18 cellular contexts compared by ENCODE assay signal in the genomic region with DNA sequence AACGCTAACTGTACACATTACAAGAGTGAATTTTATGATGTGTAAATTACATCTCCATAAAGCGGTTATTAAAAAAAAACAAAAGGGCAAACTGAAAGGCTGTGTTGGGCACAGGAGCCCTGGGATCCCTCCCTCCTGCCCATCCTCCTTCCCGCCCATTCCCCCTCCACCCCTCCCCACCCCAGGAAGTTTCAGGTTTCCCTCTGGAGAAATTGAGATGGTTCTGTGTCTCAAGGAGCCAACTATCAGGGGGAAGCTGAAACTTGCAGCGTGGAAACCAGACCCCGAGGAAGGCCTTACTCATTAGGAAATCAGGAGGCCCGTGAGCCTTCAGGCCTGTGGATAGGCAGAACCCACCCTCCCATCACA. TPM values are rescaled to one million over a fixed set of nuclear protein-coding genes. Genes with fewer than 3 reads are reported as not detected.
DNase-seq lines count a peak whose midpoint lies in the region; ATAC-seq and TF ChIP-seq lines count a peak whose summit lies in the region.
"Had no signal": no experiment of that assay in that cellular context is flagged by ENCODE, and none has a peak within 500 bp of the region (broad histone marks: within the 10 kb centered on the region; RNA-seq: fewer than 3 reads in every experiment).

No MANE protein-coding gene starts in this region.

- H3K18ac ChIP-seq in trophoblast cell (ENCODE audit: low read length), result no peak overlapping the region

- peaks cover 0 to 17% of the 10 kb centered on the region in 2 donors for H3K36me3 ChIP-seq in gastrocnemius medialis
- H3K36me3 ChIP-seq in trophoblast cell (ENCODE audit: control insufficient read depth in 1 of 2, insufficient read depth in 2 of 2, low read length in 2 of 2), result peaks cover 55% of the 10 kb centered on the region in 2 experiments

- H3K27me3 Mint-ChIP-seq in HFFc6 (ENCODE audit: insufficient read depth) (no peaks in the 10 kb centered on the region; the same call in 1 of the 2 replicates), brain (peaks cover 4% of the 10 kb centered on the region)
- H3K27me3 Mint-ChIP-seq: activated naive CD8-positive, alpha-beta T cell treated with anti-CD3 and anti-CD28 coated beads, Interleukin-2, amount 10 ng/mL, durations not matched to agents 7 days and 5 days; B cell had no signal

- ATAC-seq in left colon, result peak; percentile 84
- peak; percentile 58 to 71 for ATAC-seq in gastrocnemius medialis
- ATAC-seq in GM19463 (IDR thresholded peaks at IDR 0.05; ENCODE audit: unreplicated experiment), result no peak
- ATAC-seq: activated T-cell treated with anti-CD3 and anti-CD28 coated beads, Interleukin-2, amount 50 U/mL, for 72 hours had no signal

- no peak overlapping the region for H2BK5ac ChIP-seq in trophoblast cell (ENCODE audit: low read depth, low read length, poor library complexity)

- H3K9me3 Mint-ChIP-seq in HFFc6 (no peaks in the 10 kb centered on the region), brain (no peaks in the 10 kb centered on the region)
- H3K9me3 Mint-ChIP-seq: activated naive CD8-positive, alpha-beta T cell treated with anti-CD3 and anti-CD28 coated beads, Interleukin-2, amount 10 ng/mL, durations not matched to agents 7 days and 5 days; activated T-cell treated with anti-CD3 and anti-CD28 coated beads, Interleukin-2, amount 50 U/mL, for 72 hours had no signal

- no peak overlapping the region for H3K23ac ChIP-seq in trophoblast cell (ENCODE audit: low read length)

- H2BK12ac ChIP-seq in trophoblast cell (ENCODE audit: low read length), result no peak overlapping the region

- intact Hi-C loops in left colon (cut with DNase I, micrococcal nuclease), result no loop called here
- intact Hi-C loops in gastrocnemius medialis (cut with DNase I; ENCODE audit: low total_unique reads), result no loop called here

- H3K79me1 ChIP-seq in trophoblast cell (ENCODE audit: low read length), result no peaks in the 10 kb centered on the region

- H3K4me1 Mint-ChIP-seq in HFFc6 (ENCODE audit: low read depth) (peaks cover 20% of the 10 kb centered on the region), brain (peaks cover 9% of the 10 kb centered on the region)

- H4K8ac ChIP-seq in trophoblast cell (ENCODE audit: low read depth, low read length), result no peak overlapping the region

- H3K4me3 ChIP-seq in gastrocnemius medialis (no peak overlapping the region), trophoblast cell (ENCODE audit: low read depth, low read length) (no peak overlapping the region)
- H3K4me3 ChIP-seq: SJSA1 had no signal

- no peak overlapping the region for H4K91ac ChIP-seq in trophoblast cell (ENCODE audit: low read depth, low read length)

- peaks cover 18% of the 10 kb centered on the region for H3K36me3 Mint-ChIP-seq in HFFc6 (ENCODE audit: low read depth)
- peaks cover 83% of the 10 kb centered on the region for H3K36me3 Mint-ChIP-seq in brain

- H3K27ac Mint-ChIP-seq in HFFc6 (peak overlapping the region; percentile 67), brain (peak overlapping the region in 3 of 5 experiments; percentile 45 to 82 (median 68))
- H3K27ac Mint-ChIP-seq: activated naive CD8-positive, alpha-beta T cell treated with anti-CD3 and anti-CD28 coated beads, Interleukin-2, amount 10 ng/mL, durations not matched to agents 7 days and 5 days; activated T-cell treated with anti-CD3 and anti-CD28 coated beads, Interleukin-2, amount 50 U/mL, for 72 hours; B cell had no signal

- H2BK120ac ChIP-seq in trophoblast cell (ENCODE audit: insufficient read depth, low read length, poor library complexity), result no peak overlapping the region

- no peaks in the 10 kb centered on the region for H3K79me2 ChIP-seq in trophoblast cell (ENCODE audit: control insufficient read depth, insufficient read depth, low read length, poor library complexity)

- H3K4me1 ChIP-seq in gastrocnemius medialis, result peaks cover 31 to 48% of the 10 kb centered on the region in 2 donors
- peaks cover 0 to 4% of the 10 kb centered on the region in 2 experiments for H3K4me1 ChIP-seq in trophoblast cell (ENCODE audit: control insufficient read depth in 1 of 2, insufficient read depth in 2 of 2, low read length in 2 of 2)
- H3K4me1 ChIP-seq: SJSA1 had no signal

- in situ Hi-C loops in gastrocnemius medialis (cut with MboI; ENCODE audit: low sequenced_read_pairs in 4 of 4), result no loop called here

- no peak for TF ChIP-seq POLR2A in gastrocnemius medialis (IDR thresholded peaks at IDR 0.05)

- no peak overlapping the region for H2AK5ac ChIP-seq in trophoblast cell (ENCODE audit: low read length)

- H3K4ac ChIP-seq in trophoblast cell (ENCODE audit: low read depth, low read length), result no peak overlapping the region

- H4K12ac ChIP-seq in trophoblast cell (ENCODE audit: low read depth, low read length), result no peak overlapping the region

- no CpG with 5 or more reads among the region's 6 CpGs for WGBS in trophoblast cell (ENCODE audit: extremely low coverage, insufficient coverage, insufficient read length)

- H3K4me2 ChIP-seq in trophoblast cell (ENCODE audit: low read length), result no peak overlapping the region

- H3K9me3 ChIP-seq in gastrocnemius medialis (no peaks in the 10 kb centered on the region), trophoblast cell (ENCODE audit: insufficient read depth, low read depth, low read length) (no peaks in the 10 kb centered on the region)
- H3K9me3 ChIP-seq: SJSA1 had no signal

- TF ChIP-seq CTCF in HFFc6 (IDR thresholded peaks at IDR 0.05) (no peak), brain (conservative IDR thresholded peaks at IDR 0.05) (no peak), gastrocnemius medialis (IDR thresholded peaks at IDR 0.05 in 4 of 5, conservative IDR thresholded peaks at IDR 0.05 in 1 of 5) (no peak)

- H3K27me3 ChIP-seq in gastrocnemius medialis, result no peaks in the 10 kb centered on the region
- no peaks in the 10 kb centered on the region for H3K27me3 ChIP-seq in trophoblast cell (ENCODE audit: insufficient read depth, low read length)
- H3K27me3 ChIP-seq: SJSA1 had no signal

- no peak for DNase-seq in HFFc6
- no peak for DNase-seq in left colon
- DNase-seq in gastrocnemius medialis, result peak in 1 of 2 donors; percentile 55
- no peak for DNase-seq in stimulated activated CD4-positive, alpha-beta T cell treated with anti-CD3 and anti-CD28 coated beads, Interleukin-12 subunit alpha, Interleukin-12 subunit beta, amount 100 ng/mL, for 4 hours
- no peak for DNase-seq in trophoblast cell
- DNase-seq in islet precursor cell, result no peak
- DNase-seq: activated CD4-positive, alpha-beta T cell treated with anti-CD3 and anti-CD28 coated beads, Interleukin-2, amount 50 U/mL, for 4 hours; activated naive CD8-positive, alpha-beta T cell treated with anti-CD3 and anti-CD28 coated beads, Interleukin-2, amount 10 ng/mL, durations not matched to agents 7 days and 5 days; activated T-cell treated with anti-CD3 and anti-CD28 coated beads, Interleukin-2, amount 50 U/mL, for 72 hours; central memory CD4-positive, alpha-beta T cell; DMS 273 treated with DMSO at 0.1 percent for 48 hours; NCI-H146; NCI-H446 treated with DMSO at 0.1 percent for 48 hours; stimulated activated CD4-positive, alpha-beta T cell treated with anti-CD3 and anti-CD28 coated beads, Interleukin-15, amount 100 ng/mL, for 24 hours had no signal

- H3K27ac ChIP-seq in gastrocnemius medialis, result peak overlapping the region; percentile 61 to 78 (median 64)
- H3K27ac ChIP-seq in trophoblast cell (ENCODE audit: low read depth, low read length), result no peak overlapping the region
- H3K27ac ChIP-seq: SJSA1 had no signal

- H3K9ac ChIP-seq in trophoblast cell (ENCODE audit: low read length), result no peak overlapping the region

- H3K4me3 Mint-ChIP-seq in HFFc6 (peak overlapping the region; percentile 39), brain (peak overlapping the region in 1 of 5 experiments; percentile 26)
- H3K4me3 Mint-ChIP-seq: activated naive CD8-positive, alpha-beta T cell treated with anti-CD3 and anti-CD28 coated beads, Interleukin-2, amount 10 ng/mL, durations not matched to agents 7 days and 5 days; activated T-cell treated with anti-CD3 and anti-CD28 coated beads, Interleukin-2, amount 50 U/mL, for 72 hours; B cell had no signal

- H2AFZ ChIP-seq in trophoblast cell (ENCODE audit: insufficient read depth, low read length, poor library complexity), result no peak overlapping the region

- H3K14ac ChIP-seq in trophoblast cell (ENCODE audit: low read length), result no peak overlapping the region

RNA-seq across cellular contexts. Expression of a gene that starts 15.7 kb away (rescaled TPM):
- 10 to 100 TPM; 54.6 to 69.4 (median 59.5) TPM for total RNA-seq in HFFc6 (2021; fragmentation: NEBNext Ultra II Directional; extraction: Animal tissue kit (Norgen Biotek cat#: 25700))
- 102 TPM for polyA plus RNA-seq in brain (ENCODE audit: insufficient read depth, low read depth, low replicate concordance)
- total RNA-seq in left colon (10 to 100 TPM; 28.3 to 37.2 TPM), gastrocnemius medialis (10 to 100 TPM; 13.9 to 37.7 (median 24.4) TPM)
- polyA plus RNA-seq in trophoblast cell (2013), result 225 and 236 TPM in 2 replicates
